ENCODE assay signal across 20 cellular contexts in the genomic region with DNA sequence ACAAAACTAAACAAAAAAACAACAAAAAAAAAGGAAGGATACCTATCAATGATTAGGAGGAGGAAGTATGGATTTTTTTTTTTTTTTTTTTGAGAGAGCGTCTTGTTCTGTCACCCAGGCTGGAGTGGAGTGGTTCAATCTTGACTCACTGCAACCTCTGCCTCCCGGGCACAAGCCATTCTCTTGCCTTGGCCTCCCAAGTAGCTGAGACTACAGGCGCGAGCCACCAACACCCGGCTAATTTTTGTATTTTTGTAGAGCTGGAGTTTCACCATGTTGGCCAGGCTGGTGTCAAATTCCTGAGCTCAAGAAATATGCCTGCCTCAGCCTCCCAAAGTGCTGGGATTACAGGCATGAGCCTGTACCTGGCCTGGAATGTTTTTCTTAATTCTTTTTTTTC.
"Had no signal": no experiment of that assay in that cellular context is flagged by ENCODE, and none has a peak within 500 bp of the region (broad histone marks: within the 10 kb centered on the region; RNA-seq: fewer than 3 reads in every experiment).

No MANE protein-coding gene starts in this region.

- H3K27ac Mint-ChIP-seq: dendritic cell treated with granulocyte-macrophage colony-stimulating factor and Interleukin-4, amounts not matched to agents 40 ng/mL and 50 ng/mL, for 4 days; mesothelial cell of epicardium had no signal

- H3K27me3 ChIP-seq: colonic mucosa, esophagus muscularis mucosa, foreskin keratinocyte, heart right ventricle, left lung had no signal

- ATAC-seq: effector memory CD8-positive, alpha-beta T cell; foreskin keratinocyte; heart right ventricle; left cardiac atrium; left lung; left ventricle myocardium superior; lower lobe of right lung; mucosa of descending colon had no signal

- DNase-seq: colonic mucosa; cortex of kidney; effector CD8-positive, alpha-beta T cell; effector memory CD8-positive, alpha-beta T cell; foreskin keratinocyte; glutamatergic neuron; head of caudate nucleus; heart right ventricle; hippocampal formation; left cardiac atrium; left lung; left ventricle myocardium superior; lower lobe of right lung; mesenchymal stem cell; mucosa of descending colon had no signal

- H3K36me3 ChIP-seq: colonic mucosa had no signal

- H3K9me3 Mint-ChIP-seq: dendritic cell treated with granulocyte-macrophage colony-stimulating factor and Interleukin-4, amounts not matched to agents 40 ng/mL and 50 ng/mL, for 4 days; effector memory CD8-positive, alpha-beta T cell had no signal

- H3K4me3 Mint-ChIP-seq: dendritic cell treated with granulocyte-macrophage colony-stimulating factor and Interleukin-4, amounts not matched to agents 40 ng/mL and 50 ng/mL, for 4 days; effector memory CD8-positive, alpha-beta T cell; mesothelial cell of epicardium had no signal

- H3K4me3 ChIP-seq: colonic mucosa, esophagus muscularis mucosa, heart right ventricle, left lung, lower lobe of right lung, mucosa of descending colon had no signal

- H3K9me3 ChIP-seq: colonic mucosa, esophagus muscularis mucosa, heart right ventricle, left lung, lower lobe of right lung, mucosa of descending colon had no signal

- FAIRE-seq: endothelial cell of umbilical vein, keratinocyte had no signal

- H3K27ac ChIP-seq: colonic mucosa, esophagus muscularis mucosa, foreskin keratinocyte, heart right ventricle, left lung, lower lobe of right lung had no signal

- H3K27me3 Mint-ChIP-seq: dendritic cell treated with granulocyte-macrophage colony-stimulating factor and Interleukin-4, amounts not matched to agents 40 ng/mL and 50 ng/mL, for 4 days; effector memory CD8-positive, alpha-beta T cell had no signal

- H3K4me1 ChIP-seq: colonic mucosa, foreskin keratinocyte, left lung, lower lobe of right lung had no signal
